ENCODE assay signal across 8 cellular contexts in the genomic region with DNA sequence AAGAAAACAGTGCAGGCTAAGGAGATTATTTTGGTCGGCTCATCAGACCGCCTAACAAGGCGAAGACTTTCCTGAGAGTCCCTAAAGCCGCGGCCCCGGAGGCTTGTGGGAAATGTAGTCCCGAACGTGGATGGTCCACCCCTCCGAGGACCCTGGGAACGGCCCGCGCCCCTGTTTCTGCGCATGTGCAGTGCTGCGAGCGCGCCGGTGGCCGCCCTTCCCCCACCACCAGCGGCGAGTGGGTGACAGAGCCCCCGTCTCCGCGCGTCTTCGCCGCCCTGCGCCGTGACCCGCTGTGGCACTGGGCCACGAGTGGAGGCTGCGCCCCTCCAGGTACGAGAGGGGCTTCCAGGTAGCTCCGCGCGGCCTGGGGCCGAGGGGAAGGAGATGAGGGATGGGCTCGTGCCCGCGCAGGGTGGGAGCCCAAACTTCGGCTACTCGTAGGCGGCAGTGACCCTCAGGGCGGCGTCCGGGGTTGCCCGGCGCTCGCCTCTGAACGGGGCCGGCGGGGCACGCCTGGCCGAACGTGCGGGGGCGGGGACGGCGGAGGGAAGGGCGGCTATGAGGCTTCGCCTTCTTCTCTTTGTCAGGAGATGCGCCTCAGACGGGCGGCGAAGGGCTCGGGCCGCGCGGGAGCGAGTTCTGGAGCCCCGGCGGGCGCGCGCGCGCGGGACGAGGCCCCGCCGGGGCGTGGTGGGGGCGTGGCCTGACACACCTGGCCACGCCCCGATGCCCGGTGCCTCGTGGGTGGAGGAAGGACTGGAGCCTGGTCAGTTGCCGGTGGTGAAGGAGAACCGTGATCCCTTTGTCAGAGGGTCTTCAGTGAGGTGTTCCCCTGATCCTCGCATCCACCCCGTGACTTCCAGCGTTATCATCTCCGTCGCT. TPM values are rescaled to one million over a fixed set of nuclear protein-coding genes. Genes with fewer than 3 reads are reported as not detected.
DNase-seq lines count a peak whose midpoint lies in the region; ATAC-seq, FAIRE-seq and TF ChIP-seq lines count a peak whose summit lies in the region.

A gene (plus strand): TSS at position 214 of the 885 bp plus-strand sequence. CDS start 4,428 bp downstream, outside the sequence.

- H3K4me3 ChIP-seq in right atrium auricular region, result peak within 1 kb of the TSS; percentile 86 to 96
- peak within 1 kb of the TSS; percentile 100 for H3K4me3 ChIP-seq in psoas muscle

- H3K9me3 ChIP-seq in right atrium auricular region, result peaks cover 0 to 21% of the 10 kb centered on the region in 2 donors
- peaks cover 18% of the 10 kb centered on the region for H3K9me3 ChIP-seq in psoas muscle

- DNase-seq in NCI-H187 treated with DMSO at 0.1 percent for 48 hours (lab: John Stamatoyannopoulos, UW), result peak; percentile 46
- peak; percentile 89 to 93 (median 90) for DNase-seq in T-helper 2 cell
- peak; percentile 44 to 95 (median 88) for DNase-seq in amygdala (lab: John Stamatoyannopoulos, UW)
- peak; percentile 95 for DNase-seq in right atrium auricular region (ENCODE audit: low spot score)
- DNase-seq in psoas muscle, result peak; percentile 95 to 98
- peak; percentile 97 for DNase-seq in urothelium cell line (ENCODE audit: low spot score)

- WGBS in psoas muscle, 3 donors, result 0 to 1% (median 0%) methylated on average over 57 to 93 of the region's 93 CpGs

- FAIRE-seq in urothelium cell line (lab: Jason Lieb, UNC), result peak; percentile 73

- no peaks in the 10 kb centered on the region for H3K27me3 ChIP-seq in right atrium auricular region
- H3K27me3 ChIP-seq in psoas muscle (ENCODE audit: insufficient read depth in 3 of 3, low read length in 2 of 3), result no peaks in the 10 kb centered on the region

- peak; percentile 62 for TF ChIP-seq POLR2A in GM18505 (IDR thresholded peaks at IDR 0.05; ENCODE audit: borderline replicate concordance, extremely low read depth, insufficient read depth, insufficient read length)

- intact Hi-C loops in psoas muscle (cut with DNase I), result no loop called here

- ATAC-seq in GM18505 (IDR thresholded peaks at IDR 0.05; ENCODE audit: unreplicated experiment), result peak; percentile 83
- peak; percentile 89 for ATAC-seq in HG02970 (IDR thresholded peaks at IDR 0.05; ENCODE audit: low FRiP score, unreplicated experiment)
- peak; percentile 98 to 99 (median 98) for ATAC-seq in psoas muscle

- H3K27ac ChIP-seq in right atrium auricular region (peak within 1 kb of the TSS; percentile 97 to 98), psoas muscle (peak within 1 kb of the TSS; percentile 99)

- peaks cover 0 to 9% of the 10 kb centered on the region in 2 donors for H3K4me1 ChIP-seq in right atrium auricular region
- H3K4me1 ChIP-seq in psoas muscle, result peaks cover 11% of the 10 kb centered on the region

- TF ChIP-seq CTCF in right atrium auricular region (IDR thresholded peaks at IDR 0.05), result no peak
- TF ChIP-seq CTCF in psoas muscle (IDR thresholded peaks at IDR 0.05), result no peak

- H3K36me3 ChIP-seq in right atrium auricular region, result peaks cover 5% of the 10 kb centered on the region
- H3K36me3 ChIP-seq in psoas muscle (ENCODE audit: insufficient read depth in 1 of 2, low read depth in 1 of 2), result peaks cover 3 to 12% of the 10 kb centered on the region in 2 donors

RNA-seq across cellular contexts. Expression of the gene that starts here (rescaled TPM):
- total RNA-seq in right atrium auricular region (1 to 10 TPM; 8.6 to 8.8 TPM), psoas muscle (1 to 10 TPM; 6.0 to 8.1 (median 6.4) TPM)
- 10 to 100 TPM in 1 of 3 donors, 1 to 10 TPM in 2; 3.4 to 10.4 (median 4.5) TPM for polyA plus RNA-seq in psoas muscle

Comparison
In these comparisons a context has a peak if more than half of its experiments do, and no peak if none do; other contexts are left out.
1. Peak in every context shown above with its lines: DNase-seq, ATAC-seq, H3K4me3 ChIP-seq and H3K27ac ChIP-seq.
2. DNase-seq: peak in every context shown above with its lines; median percentile 97 in urothelium cell line; 96 in psoas muscle; 95 in right atrium auricular region; 90 in T-helper 2 cell; 88 in amygdala; 46 in NCI-H187 treated with DMSO at 0.1 percent for 48 hours.